In the genomic region with DNA sequence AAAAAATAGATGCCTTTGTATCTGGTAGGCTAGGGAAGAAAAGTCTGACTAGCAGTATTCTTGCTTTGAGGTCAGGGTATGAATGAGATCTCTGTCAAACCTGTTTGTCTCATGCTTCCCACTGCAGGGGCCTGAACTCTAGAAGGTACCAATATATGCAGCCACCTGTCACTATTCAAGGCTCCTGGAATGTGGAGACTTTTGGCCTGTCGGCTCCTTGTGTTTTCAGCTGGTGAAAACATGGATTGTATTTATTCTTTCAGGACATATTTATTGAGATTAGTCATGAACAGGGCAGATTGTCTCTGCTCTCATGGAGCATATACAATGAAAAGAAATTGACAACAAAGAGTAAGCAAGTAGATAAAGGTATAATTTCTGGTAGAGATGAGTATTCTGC, we compare ENCODE assay signal across 23 cellular contexts.
DNase-seq lines count a peak whose midpoint lies in the region; ATAC-seq and TF ChIP-seq lines count a peak whose summit lies in the region.
"Had no signal": no experiment of that assay in that cellular context is flagged by ENCODE, and none has a peak within 500 bp of the region (broad histone marks: within the 10 kb centered on the region; RNA-seq: fewer than 3 reads in every experiment).

No MANE protein-coding gene starts in this region.

- no peaks in the 10 kb centered on the region for H3K9me3 Mint-ChIP-seq in activated T-helper 17 cell treated with anti-CD3 and anti-CD28 coated beads, Interleukin-2, amount 50 U/mL, for 72 hours
- H3K9me3 Mint-ChIP-seq in neural progenitor cell, result no peaks in the 10 kb centered on the region
- H3K9me3 Mint-ChIP-seq: activated naive CD4-positive, alpha-beta T cell treated with anti-CD3 and anti-CD28 coated beads for 36 hours; IgD-negative memory B cell had no signal

- 93 to 100% methylated on average over 1 of the region's 1 CpG for WGBS in GM23248 (ENCODE audit: low coverage in 1 of 2, low lambda C conversion rate in 2 of 2, missing lambda C conversion rate in 2 of 2), 2 experiments

- H3K36me3 Mint-ChIP-seq in activated T-helper 17 cell treated with anti-CD3 and anti-CD28 coated beads, Interleukin-2, amount 50 U/mL, for 72 hours (ENCODE audit: low read depth), result no peaks in the 10 kb centered on the region
- H3K36me3 Mint-ChIP-seq in neural progenitor cell, result no peaks in the 10 kb centered on the region

- peak overlapping the region; percentile 58 for H3K27ac ChIP-seq in neutrophil
- no peak overlapping the region for H3K27ac ChIP-seq in neural progenitor cell
- H3K27ac ChIP-seq in GM23248, result no peak overlapping the region
- H3K27ac ChIP-seq: BLaER1, hepatocyte, HL-60, pancreas, WERI-Rb-1 had no signal

- no peak overlapping the region for H3K4me3 Mint-ChIP-seq in activated T-helper 17 cell treated with anti-CD3 and anti-CD28 coated beads, Interleukin-2, amount 50 U/mL, for 72 hours
- no peak overlapping the region for H3K4me3 Mint-ChIP-seq in neural progenitor cell
- H3K4me3 Mint-ChIP-seq: activated naive CD4-positive, alpha-beta T cell treated with anti-CD3 and anti-CD28 coated beads for 36 hours had no signal

- H3K27me3 ChIP-seq in neutrophil (no peaks in the 10 kb centered on the region), neural progenitor cell (no peaks in the 10 kb centered on the region), GM23248 (replicated peaks; ENCODE audit: insufficient read depth) (no peaks in the 10 kb centered on the region)
- H3K27me3 ChIP-seq: BLaER1, hepatocyte, pancreas had no signal

- H3K27me3 Mint-ChIP-seq in activated T-helper 17 cell treated with anti-CD3 and anti-CD28 coated beads, Interleukin-2, amount 50 U/mL, for 72 hours, result no peaks in the 10 kb centered on the region
- peaks cover 2% of the 10 kb centered on the region for H3K27me3 Mint-ChIP-seq in neural progenitor cell (ENCODE audit: insufficient read depth, low read depth)
- H3K27me3 Mint-ChIP-seq: T-helper 17 cell had no signal

- in situ Hi-C loops in GM13976 (cut with MboI; ENCODE audit: low sequenced_read_pairs, unreplicated experiment), result loop anchor here (10.0 kb wide), 1 partner anchor 159 kb away; no protein-coding TSS in a partner anchor
- in situ Hi-C loops in GM23248 (cut with MboI), result loop anchor here (10.0 kb wide), 1 partner anchor 369 kb away; no protein-coding TSS in a partner anchor

- no peak for TF ChIP-seq CTCF in GM12875 (IDR thresholded peaks at IDR 0.05; ENCODE audit: borderline replicate concordance, insufficient read depth, low read depth, low read length)
- TF ChIP-seq CTCF in neutrophil (IDR thresholded peaks at IDR 0.05), result no peak
- TF ChIP-seq CTCF in GM13976 (IDR thresholded peaks at IDR 0.05; ENCODE audit: borderline replicate concordance, control extremely low read depth, extremely low read depth, insufficient read depth, missing control alignments), result no peak
- TF ChIP-seq CTCF in neural progenitor cell (IDR thresholded peaks at IDR 0.05), result no peak

- no peaks in the 10 kb centered on the region for H3K79me2 ChIP-seq in neural progenitor cell (ENCODE audit: low read depth)
- H3K79me2 ChIP-seq in GM23248 (ENCODE audit: insufficient read depth), result no peaks in the 10 kb centered on the region
- H3K79me2 ChIP-seq: hepatocyte had no signal

- peaks cover 5 to 7% of the 10 kb centered on the region in 2 experiments for H3K4me1 ChIP-seq in neutrophil (ENCODE audit: control insufficient read depth in 1 of 2, insufficient read depth in 1 of 2, low read depth in 1 of 2, low read length in 1 of 2)
- peaks cover 14% of the 10 kb centered on the region for H3K4me1 ChIP-seq in neural progenitor cell
- H3K4me1 ChIP-seq in GM23248 (ENCODE audit: insufficient read depth), result peaks cover 10% of the 10 kb centered on the region; the same call in 1 of the 2 replicates
- H3K4me1 ChIP-seq: pancreas had no signal

- no peak for ATAC-seq in activated T-helper 17 cell treated with anti-CD3 and anti-CD28 coated beads, Interleukin-2, amount 50 U/mL, for 72 hours (replicated peaks)
- ATAC-seq: pancreas, T-helper 17 cell had no signal

- DNase-seq in NCI-H2171 treated with DMSO at 0.1 percent for 48 hours (lab: John Stamatoyannopoulos, UW) (peak; percentile 41), NCI-H2171 (lab: John Stamatoyannopoulos, UW) (no peak), GM13976 (ENCODE audit: low spot score) (no peak), neural progenitor cell (ENCODE audit: low spot score) (no peak), GM23248 (no peak)
- DNase-seq: activated CD4-positive, alpha-beta T cell treated with anti-CD3 and anti-CD28 coated beads, Interleukin-2, amount 50 U/mL, for 4 hours; activated naive CD4-positive, alpha-beta T cell treated with anti-CD3 and anti-CD28 coated beads for 36 hours; activated T-cell treated with anti-CD3 and anti-CD28 coated beads, Interleukin-2, amount 50 U/mL, for 1 hour; kidney; mammary epithelial cell; pancreas; SIG-M5; stimulated activated CD4-positive, alpha-beta T cell treated with anti-CD3 and anti-CD28 coated beads, Interleukin-2, amount 100 ng/mL, for 48 hours; T-helper 17 cell; WERI-Rb-1 had no signal

- H3K36me3 ChIP-seq in neutrophil, result peaks cover 38% of the 10 kb centered on the region
- H3K36me3 ChIP-seq in neural progenitor cell, result no peaks in the 10 kb centered on the region
- no peaks in the 10 kb centered on the region for H3K36me3 ChIP-seq in GM23248 (ENCODE audit: low read depth)
- H3K36me3 ChIP-seq: BLaER1, pancreas, WERI-Rb-1 had no signal

- H3K4me3 ChIP-seq in GM12875 (ENCODE audit: low read depth, low read length), result peak overlapping the region; percentile 41
- no peak overlapping the region for H3K4me3 ChIP-seq in neutrophil (ENCODE audit: low read depth in 1 of 2, low read length in 1 of 2)
- H3K4me3 ChIP-seq in neural progenitor cell, result no peak overlapping the region
- H3K4me3 ChIP-seq in GM23248, result no peak overlapping the region
- H3K4me3 ChIP-seq: BLaER1, hepatocyte, pancreas, skin epidermis had no signal

- peaks cover 30% of the 10 kb centered on the region for H3K4me1 Mint-ChIP-seq in activated T-helper 17 cell treated with anti-CD3 and anti-CD28 coated beads, Interleukin-2, amount 50 U/mL, for 72 hours
- H3K4me1 Mint-ChIP-seq in neural progenitor cell, result peaks cover 37% of the 10 kb centered on the region

- H3K9me3 ChIP-seq in neutrophil, result no peaks in the 10 kb centered on the region
- H3K9me3 ChIP-seq in neural progenitor cell (ENCODE audit: low read depth), result no peaks in the 10 kb centered on the region
- no peaks in the 10 kb centered on the region for H3K9me3 ChIP-seq in GM23248 (ENCODE audit: low read depth)
- H3K9me3 ChIP-seq: BLaER1, pancreas had no signal

- H2AFZ ChIP-seq in neural progenitor cell (replicated peaks) (no peak overlapping the region), GM23248 (no peak overlapping the region)
- H2AFZ ChIP-seq: hepatocyte had no signal

- H4K20me1 ChIP-seq in neural progenitor cell (ENCODE audit: low read depth) (no peaks in the 10 kb centered on the region), GM23248 (ENCODE audit: insufficient read depth) (no peaks in the 10 kb centered on the region)
- H4K20me1 ChIP-seq: BLaER1 had no signal

- H3K9me2 ChIP-seq in GM23248 (ENCODE audit: insufficient read depth), result no peaks in the 10 kb centered on the region

- H3K9ac ChIP-seq in neural progenitor cell, result no peak overlapping the region
- no peak overlapping the region for H3K9ac ChIP-seq in GM23248
- H3K9ac ChIP-seq: BLaER1 had no signal

- peak overlapping the region; percentile 3 for H3K27ac Mint-ChIP-seq in activated T-helper 17 cell treated with anti-CD3 and anti-CD28 coated beads, Interleukin-2, amount 50 U/mL, for 72 hours
- H3K27ac Mint-ChIP-seq in neural progenitor cell, result no peak overlapping the region
- H3K27ac Mint-ChIP-seq: activated naive CD4-positive, alpha-beta T cell treated with anti-CD3 and anti-CD28 coated beads for 36 hours; T-helper 17 cell had no signal

- H3K4me2 ChIP-seq in neural progenitor cell (no peak overlapping the region), GM23248 (ENCODE audit: unreplicated experiment) (no peak overlapping the region)
- H3K4me2 ChIP-seq: BLaER1, hepatocyte had no signal

- H3F3A ChIP-seq in neural progenitor cell (ENCODE audit: low read depth), result no peaks in the 10 kb centered on the region
- H3F3A ChIP-seq in GM23248 (ENCODE audit: insufficient read depth), result no peaks in the 10 kb centered on the region
